Comparison of ENCODE assay signal across 11 cellular contexts in genomic region chr2:202109737-202110184, GRCh38. TPM values are rescaled to one million over a fixed set of nuclear protein-coding genes. Genes with fewer than 3 reads are reported as not detected.
A peak's percentile ranks its signal among the peaks of the same experiment; 100 is the strongest.
DNase-seq lines count a peak whose midpoint lies in the region; ATAC-seq and TF ChIP-seq lines count a peak whose summit lies in the region.
"Had no signal": no experiment of that assay in that cellular context is flagged by ENCODE, and none has a peak within 500 bp of the region (broad histone marks: within the 10 kb centered on the region; RNA-seq: fewer than 3 reads in every experiment).

No MANE protein-coding gene starts in this region.

- peak overlapping the region; percentile 47 for H3K27ac Mint-ChIP-seq in HFFc6

- H3K27me3 ChIP-seq in testis (no peaks in the 10 kb centered on the region), MM.1S (replicated peaks; ENCODE audit: insufficient read depth, low read length) (no peaks in the 10 kb centered on the region)

- WGBS in testis, 2 donors: 68 to 82% methylated on average over 4 to 5 of the region's 5 CpGs

- no peak overlapping the region for H3K9ac ChIP-seq in MM.1S (ENCODE audit: low read length)

- H3K9me3 ChIP-seq in testis (no peaks in the 10 kb centered on the region), MM.1S (replicated peaks; ENCODE audit: insufficient read depth, low read length) (no peaks in the 10 kb centered on the region)
- H3K9me3 ChIP-seq: stomach had no signal

- no peaks in the 10 kb centered on the region for H4K20me1 ChIP-seq in MM.1S (ENCODE audit: insufficient read depth, low read length)

- H3K36me3 ChIP-seq in testis (ENCODE audit: low read depth, missing control alignments) (no peaks in the 10 kb centered on the region), MM.1S (replicated peaks; ENCODE audit: insufficient read depth, low read length) (no peaks in the 10 kb centered on the region)
- H3K36me3 ChIP-seq: stomach had no signal

- H3K4me1 ChIP-seq in testis (no peaks in the 10 kb centered on the region), MM.1S (ENCODE audit: low read length) (no peaks in the 10 kb centered on the region)
- H3K4me1 ChIP-seq: stomach had no signal

- H3K36me3 Mint-ChIP-seq in HFFc6 (ENCODE audit: low read depth): no peaks in the 10 kb centered on the region

- ATAC-seq in GM19035 (IDR thresholded peaks at IDR 0.05; ENCODE audit: unreplicated experiment) (no peak), HG03095 (IDR thresholded peaks at IDR 0.05; ENCODE audit: unreplicated experiment) (no peak)

- peak; percentile 50 for DNase-seq in HFFc6
- peak; percentile 43 for DNase-seq in amniotic epithelial cell (ENCODE audit: low read depth)
- DNase-seq in hepatic stellate cell (ENCODE audit: low spot score): peak; percentile 36
- peak; percentile 43 for DNase-seq in testis
- no peak for DNase-seq in hypothalamus (lab: John Stamatoyannopoulos, UW)
- no peak for DNase-seq in MM.1S
- DNase-seq: NCI-H1092 treated with DMSO at 0.1 percent for 48 hours, small intestine, stomach had no signal

- H3K4me2 ChIP-seq in MM.1S (ENCODE audit: low read depth, low read length): no peak overlapping the region

- no peaks in the 10 kb centered on the region; the same call in 1 of the 2 replicates for H3K27me3 Mint-ChIP-seq in HFFc6 (ENCODE audit: insufficient read depth)

- no peak overlapping the region for H3K27ac ChIP-seq in testis
- no peak overlapping the region for H3K27ac ChIP-seq in MM.1S (ENCODE audit: low read length)
- H3K27ac ChIP-seq: stomach had no signal

- no peaks in the 10 kb centered on the region for H3K9me2 ChIP-seq in MM.1S (replicated peaks; ENCODE audit: insufficient read depth, low read length)

- H3K4me3 ChIP-seq in testis: no peak overlapping the region
- H3K4me3 ChIP-seq in MM.1S (ENCODE audit: low read length): no peak overlapping the region
- H3K4me3 ChIP-seq: stomach had no signal

- no peak for TF ChIP-seq POLR2A in testis (IDR thresholded peaks at IDR 0.05)

- H3F3A ChIP-seq in MM.1S (ENCODE audit: insufficient read depth, low read length): no peaks in the 10 kb centered on the region

- H3K9me3 Mint-ChIP-seq in HFFc6: no peaks in the 10 kb centered on the region

- intact Hi-C loops in testis (cut with DNase I; ENCODE audit: low total_unique reads): no loop called here

- H3K4me3 Mint-ChIP-seq in HFFc6: peak overlapping the region; percentile 42

- peaks cover 60% of the 10 kb centered on the region for H3K4me1 Mint-ChIP-seq in HFFc6 (ENCODE audit: low read depth)

- no peak overlapping the region for H2AFZ ChIP-seq in MM.1S (ENCODE audit: low read length)

- no peak for TF ChIP-seq CTCF in HFFc6 (IDR thresholded peaks at IDR 0.05)
- TF ChIP-seq CTCF in testis (IDR thresholded peaks at IDR 0.05): no peak
- TF ChIP-seq CTCF in MM.1S (IDR thresholded peaks at IDR 0.05; ENCODE audit: low read length): no peak

- H3K79me2 ChIP-seq in MM.1S (ENCODE audit: low read length): no peaks in the 10 kb centered on the region

RNA-seq across cellular contexts. Expression of gene KIAA2012, which starts 36.7 kb away (rescaled TPM):
- total RNA-seq in HFFc6 (2021; fragmentation: NEBNext Ultra II Directional; extraction: Animal tissue kit (Norgen Biotek cat#: 25700)): under 1 TPM; 0.09 to 0.40 (median 0.26) TPM
- total RNA-seq in testis: 1 to 10 TPM; 1.1 to 1.3 TPM
- polyA plus RNA-seq in testis (ENCODE audit: insufficient read depth, low read depth, low replicate concordance): 1.6 TPM

Comparison
In these comparisons a context has a peak if more than half of its experiments do, and no peak if none do; other contexts are left out.
1. DNase-seq: peak in HFFc6 (single experiment), amniotic epithelial cell (single experiment), hepatic stellate cell (single experiment) and testis (single experiment); none in hypothalamus (0 of 51) and MM.1S (single experiment).